9 cellular contexts compared by ENCODE assay signal in genomic region chr20:37223053-37223452, GRCh38. TPM values are rescaled to one million over a fixed set of nuclear protein-coding genes. Genes with fewer than 3 reads are reported as not detected.
DNase-seq lines count a peak whose midpoint lies in the region; TF ChIP-seq lines count a peak whose summit lies in the region.
"Had no signal": no experiment of that assay in that cellular context is flagged by ENCODE, and none has a peak within 500 bp of the region (broad histone marks: within the 10 kb centered on the region; RNA-seq: fewer than 3 reads in every experiment).

No MANE protein-coding gene starts in this region.

- no peaks in the 10 kb centered on the region for H3K9me3 ChIP-seq in breast epithelium

- no peak overlapping the region for H3K4me3 Mint-ChIP-seq in MCF 10A (ENCODE audit: unreplicated experiment)

- no peaks in the 10 kb centered on the region for H3K36me3 ChIP-seq in breast epithelium

- no peak overlapping the region for H3K27ac ChIP-seq in breast epithelium

- POLR2A ChIA-PET in MCF 10A (lab: Yijun Ruan, JAX), result interaction anchor here (1.0 kb wide), 2 partner anchors 9 to 20 kb away, joined by 3 to 5 read pairs; no protein-coding TSS in a partner anchor

- H3K4me1 Mint-ChIP-seq in MCF 10A (ENCODE audit: insufficient read depth, unreplicated experiment), result no peaks in the 10 kb centered on the region

- no peak overlapping the region for H3K4me3 ChIP-seq in breast epithelium

- H3K27me3 Mint-ChIP-seq in MCF 10A (ENCODE audit: insufficient read depth, unreplicated experiment), result no peaks in the 10 kb centered on the region

- no peak for TF ChIP-seq POLR2A in breast epithelium (IDR thresholded peaks at IDR 0.05)

- intact Hi-C loops in MCF 10A (cut with micrococcal nuclease), result no loop called here
- intact Hi-C loops in breast epithelium (cut with DNase I; ENCODE audit: low total_unique reads), result no loop called here

- peaks cover 55% of the 10 kb centered on the region for H3K36me3 Mint-ChIP-seq in MCF 10A (ENCODE audit: insufficient read depth, unreplicated experiment)

- H3K27me3 ChIP-seq in breast epithelium, result no peaks in the 10 kb centered on the region

- no peak overlapping the region for H3K27ac Mint-ChIP-seq in MCF 10A (ENCODE audit: low read depth, unreplicated experiment)

- BruUV-seq in MCF 10A (replicated peaks; lab: Mats Ljungman, UMichigan), result no TSS peak

- TF ChIP-seq CTCF in MCF 10A (IDR thresholded peaks at IDR 0.05; ENCODE audit: unreplicated experiment), result no peak
- no peak for TF ChIP-seq CTCF in breast epithelium (IDR thresholded peaks at IDR 0.05)

- no peaks in the 10 kb centered on the region for H3K9me3 Mint-ChIP-seq in MCF 10A (ENCODE audit: unreplicated experiment)

- H3K4me1 ChIP-seq in breast epithelium, result no peaks in the 10 kb centered on the region

- DNase-seq in MCF 10A (ENCODE audit: unreplicated experiment), result peak; percentile 46
- DNase-seq in breast epithelium (ENCODE audit: low spot score in 2 of 2), result no peak
- DNase-seq in SKM-1 treated with dmso at 0.1 percent for 144 hours (lab: John Stamatoyannopoulos, UW; ENCODE audit: unreplicated experiment), result peak; percentile 91
- peak; percentile 53 for DNase-seq in globus pallidus (ENCODE audit: low spot score)
- DNase-seq in superior temporal gyrus (ENCODE audit: extremely low spot score), result peak; percentile 36
- DNase-seq in DMS153 treated with DMSO at 0.1 percent for 48 hours (lab: John Stamatoyannopoulos, UW; ENCODE audit: unreplicated experiment), result no peak
- DNase-seq in DMS 273 treated with DMSO at 0.1 percent for 48 hours (lab: John Stamatoyannopoulos, UW), result no peak
- DNase-seq in NCI-H187 (lab: John Stamatoyannopoulos, UW), result no peak

- CTCF ChIA-PET in MCF 10A (lab: Yijun Ruan, JAX), result interaction anchor here (0.7 to 2.4 kb wide), 9 partner anchors 10 to 385 kb away, joined by 3 to 12 read pairs (median 4); no protein-coding TSS in a partner anchor

RNA-seq across cellular contexts. Expression of gene GHRH, which starts 38.6 kb away (rescaled TPM):
- total RNA-seq in MCF 10A (2022) (not detected in 2 replicates), breast epithelium (not detected)
- total RNA-seq: pulmonary artery endothelial cell had no signal

RNA-seq across cellular contexts. Expression of gene MROH8, which starts 43.7 kb away (rescaled TPM):
- total RNA-seq in MCF 10A (2022) (1.1 and 1.5 TPM in 2 replicates), breast epithelium (1 to 10 TPM; 2.0 to 8.3 (median 2.8) TPM)

RNA-seq across cellular contexts. Expression of gene RPN2, which starts 43.9 kb away (rescaled TPM):
- total RNA-seq in MCF 10A (2022) (226 and 259 TPM in 2 replicates), breast epithelium (100 to 1,000 TPM; 108 to 161 (median 154) TPM)

Comparison
In these comparisons a context has a peak if more than half of its experiments do, and no peak if none do; other contexts are left out.
1. DNase-seq: peak in MCF 10A (single experiment), SKM-1 treated with dmso at 0.1 percent for 144 hours (single experiment), globus pallidus (single experiment) and superior temporal gyrus (single experiment); none in breast epithelium (0 of 2), DMS153 treated with DMSO at 0.1 percent for 48 hours (single experiment), DMS 273 treated with DMSO at 0.1 percent for 48 hours (single experiment) and NCI-H187 (0 of 2).